1 cellular context compared by ENCODE assay signal in the genomic region with DNA sequence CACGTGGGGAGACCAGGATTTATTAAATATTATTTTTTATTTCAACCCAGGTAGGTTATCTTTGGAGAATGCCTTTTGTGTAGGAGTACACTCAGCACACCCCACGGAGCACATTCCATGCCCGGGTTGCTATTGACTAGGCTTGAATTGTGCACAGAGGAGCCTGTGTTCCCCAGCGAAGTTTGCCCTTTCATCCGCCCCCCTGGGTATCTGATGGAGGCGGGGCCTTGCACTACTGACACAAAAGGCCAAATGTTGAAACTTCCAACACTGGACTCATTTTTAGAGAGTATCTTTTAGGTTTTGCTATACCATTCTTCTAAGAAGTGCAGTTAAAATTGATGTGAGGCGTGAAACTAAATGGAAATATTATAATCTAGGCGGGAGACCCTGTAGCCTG.
TF ChIP-seq lines count a peak whose summit lies in the region.

No MANE protein-coding gene starts in this region.

TF ChIP-seq in HepG2, 621 proteins besides CTCF, POLR2A, EP300 and RAD21 (continued from another document):
- TF ChIP-seq, protein P1, sequence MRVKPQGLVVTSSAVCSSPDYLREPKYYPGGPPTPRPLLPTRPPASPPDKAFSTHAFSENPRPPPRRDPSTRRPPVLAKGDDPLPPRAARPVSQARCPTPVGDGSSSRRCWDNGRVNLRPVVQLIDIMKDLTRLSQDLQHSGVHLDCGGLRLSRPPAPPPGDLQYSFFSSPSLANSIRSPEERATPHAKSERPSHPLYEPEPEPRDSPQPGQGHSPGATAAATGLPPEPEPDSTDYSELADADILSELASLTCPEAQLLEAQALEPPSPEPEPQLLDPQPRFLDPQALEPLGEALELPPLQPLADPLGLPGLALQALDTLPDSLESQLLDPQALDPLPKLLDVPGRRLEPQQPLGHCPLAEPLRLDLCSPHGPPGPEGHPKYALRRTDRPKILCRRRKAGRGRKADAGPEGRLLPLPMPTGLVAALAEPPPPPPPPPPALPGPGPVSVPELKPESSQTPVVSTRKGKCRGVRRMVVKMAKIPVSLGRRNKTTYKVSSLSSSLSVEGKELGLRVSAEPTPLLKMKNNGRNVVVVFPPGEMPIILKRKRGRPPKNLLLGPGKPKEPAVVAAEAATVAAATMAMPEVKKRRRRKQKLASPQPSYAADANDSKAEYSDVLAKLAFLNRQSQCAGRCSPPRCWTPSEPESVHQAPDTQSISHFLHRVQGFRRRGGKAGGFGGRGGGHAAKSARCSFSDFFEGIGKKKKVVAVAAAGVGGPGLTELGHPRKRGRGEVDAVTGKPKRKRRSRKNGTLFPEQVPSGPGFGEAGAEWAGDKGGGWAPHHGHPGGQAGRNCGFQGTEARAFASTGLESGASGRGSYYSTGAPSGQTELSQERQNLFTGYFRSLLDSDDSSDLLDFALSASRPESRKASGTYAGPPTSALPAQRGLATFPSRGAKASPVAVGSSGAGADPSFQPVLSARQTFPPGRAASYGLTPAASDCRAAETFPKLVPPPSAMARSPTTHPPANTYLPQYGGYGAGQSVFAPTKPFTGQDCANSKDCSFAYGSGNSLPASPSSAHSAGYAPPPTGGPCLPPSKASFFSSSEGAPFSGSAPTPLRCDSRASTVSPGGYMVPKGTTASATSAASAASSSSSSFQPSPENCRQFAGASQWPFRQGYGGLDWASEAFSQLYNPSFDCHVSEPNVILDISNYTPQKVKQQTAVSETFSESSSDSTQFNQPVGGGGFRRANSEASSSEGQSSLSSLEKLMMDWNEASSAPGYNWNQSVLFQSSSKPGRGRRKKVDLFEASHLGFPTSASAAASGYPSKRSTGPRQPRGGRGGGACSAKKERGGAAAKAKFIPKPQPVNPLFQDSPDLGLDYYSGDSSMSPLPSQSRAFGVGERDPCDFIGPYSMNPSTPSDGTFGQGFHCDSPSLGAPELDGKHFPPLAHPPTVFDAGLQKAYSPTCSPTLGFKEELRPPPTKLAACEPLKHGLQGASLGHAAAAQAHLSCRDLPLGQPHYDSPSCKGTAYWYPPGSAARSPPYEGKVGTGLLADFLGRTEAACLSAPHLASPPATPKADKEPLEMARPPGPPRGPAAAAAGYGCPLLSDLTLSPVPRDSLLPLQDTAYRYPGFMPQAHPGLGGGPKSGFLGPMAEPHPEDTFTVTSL (CRISPR knock-in tag; IDR thresholded peaks at IDR 0.05; ENCODE audit: borderline replicate concordance), result peak; percentile 79; the same call in 1 of the 2 replicates
- TF ChIP-seq ZKSCAN8 (CRISPR knock-in tag; IDR thresholded peaks at IDR 0.05; ENCODE audit: borderline replicate concordance), result no peak
- TF ChIP-seq, protein P2, sequence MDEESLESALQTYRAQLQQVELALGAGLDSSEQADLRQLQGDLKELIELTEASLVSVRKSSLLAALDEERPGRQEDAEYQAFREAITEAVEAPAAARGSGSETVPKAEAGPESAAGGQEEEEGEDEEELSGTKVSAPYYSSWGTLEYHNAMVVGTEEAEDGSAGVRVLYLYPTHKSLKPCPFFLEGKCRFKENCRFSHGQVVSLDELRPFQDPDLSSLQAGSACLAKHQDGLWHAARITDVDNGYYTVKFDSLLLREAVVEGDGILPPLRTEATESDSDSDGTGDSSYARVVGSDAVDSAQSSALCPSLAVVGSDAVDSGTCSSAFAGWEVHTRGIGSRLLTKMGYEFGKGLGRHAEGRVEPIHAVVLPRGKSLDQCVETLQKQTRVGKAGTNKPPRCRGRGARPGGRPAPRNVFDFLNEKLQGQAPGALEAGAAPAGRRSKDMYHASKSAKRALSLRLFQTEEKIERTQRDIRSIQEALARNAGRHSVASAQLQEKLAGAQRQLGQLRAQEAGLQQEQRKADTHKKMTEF (CRISPR knock-in tag; IDR thresholded peaks at IDR 0.05), result peak; percentile 65
- TF ChIP-seq HMG20B (CRISPR knock-in tag; conservative IDR thresholded peaks at IDR 0.05), result peak; percentile 71; the same call in 1 of the 2 replicates
- no peak for TF ChIP-seq SALL2 (CRISPR knock-in tag; IDR thresholded peaks at IDR 0.05)
- TF ChIP-seq, protein P3, sequence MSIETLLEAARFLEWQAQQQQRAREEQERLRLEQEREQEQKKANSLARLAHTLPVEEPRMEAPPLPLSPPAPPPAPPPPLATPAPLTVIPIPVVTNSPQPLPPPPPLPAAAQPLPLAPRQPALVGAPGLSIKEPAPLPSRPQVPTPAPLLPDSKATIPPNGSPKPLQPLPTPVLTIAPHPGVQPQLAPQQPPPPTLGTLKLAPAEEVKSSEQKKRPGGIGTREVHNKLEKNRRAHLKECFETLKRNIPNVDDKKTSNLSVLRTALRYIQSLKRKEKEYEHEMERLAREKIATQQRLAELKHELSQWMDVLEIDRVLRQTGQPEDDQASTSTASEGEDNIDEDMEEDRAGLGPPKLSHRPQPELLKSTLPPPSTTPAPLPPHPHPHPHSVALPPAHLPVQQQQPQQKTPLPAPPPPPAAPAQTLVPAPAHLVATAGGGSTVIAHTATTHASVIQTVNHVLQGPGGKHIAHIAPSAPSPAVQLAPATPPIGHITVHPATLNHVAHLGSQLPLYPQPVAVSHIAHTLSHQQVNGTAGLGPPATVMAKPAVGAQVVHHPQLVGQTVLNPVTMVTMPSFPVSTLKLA (IDR thresholded peaks at IDR 0.05), result no peak
- no peak for TF ChIP-seq ZZZ3 (CRISPR knock-in tag; IDR thresholded peaks at IDR 0.05; ENCODE audit: borderline replicate concordance)
